Comparison of ENCODE assay signal across 14 cellular contexts in genomic region chr19:47253467-47253881, GRCh38. TPM values are rescaled to one million over a fixed set of nuclear protein-coding genes. Genes with fewer than 3 reads are reported as not detected.
DNase-seq lines count a peak whose midpoint lies in the region; FAIRE-seq and TF ChIP-seq lines count a peak whose summit lies in the region.
"Had no signal": no experiment of that assay in that cellular context is flagged by ENCODE, and none has a peak within 500 bp of the region (broad histone marks: within the 10 kb centered on the region; RNA-seq: fewer than 3 reads in every experiment).

No MANE protein-coding gene starts in this region.

- no peak overlapping the region for H3K4me3 Mint-ChIP-seq in activated T-helper 2 cell treated with anti-CD3 and anti-CD28 coated beads, Interferon-gamma antibody, Interleukin-2, Interleukin-4, amounts not matched to agents 10 μg/mL and 5 μg/mL and 100 μg/mL, durations not matched to agents 14 hours and 24 hours and 36 hours (ENCODE audit: low read depth)

- H3K4me3 ChIP-seq in cardiac fibroblast (replicated peaks in 1 of 2; ENCODE audit: low read depth in 2 of 2, low read length in 2 of 2) (no peak overlapping the region), neutrophil (ENCODE audit: low read depth in 1 of 2, low read length in 1 of 2) (no peak overlapping the region)
- H3K4me3 ChIP-seq: body of pancreas, lung, skin epidermis had no signal

- H3K9me3 ChIP-seq in neutrophil = no peaks in the 10 kb centered on the region
- H3K9me3 ChIP-seq: body of pancreas had no signal

- peak; percentile 24 for DNase-seq in NCI-H2196 treated with DMSO at 0.1 percent for 48 hours (lab: John Stamatoyannopoulos, UW; ENCODE audit: unreplicated experiment)
- DNase-seq in cardiac fibroblast (ENCODE audit: low read depth in 2 of 2) = peak; percentile 71 to 85
- DNase-seq in HUDEP-2 (lab: John Stamatoyannopoulos, UW; ENCODE audit: unreplicated experiment in 76 of 76) = no peak
- DNase-seq in activated T-helper 2 cell treated with anti-CD3 and anti-CD28 coated beads, Interferon-gamma antibody, Interleukin-2, Interleukin-4, amounts not matched to agents 10 μg/mL and 5 μg/mL and 100 μg/mL, durations not matched to agents 14 hours and 24 hours and 36 hours (ENCODE audit: low spot score) = no peak
- DNase-seq in cortex of kidney (lab: John Stamatoyannopoulos, UW) = no peak
- no peak for DNase-seq in Ammon's horn (ENCODE audit: low spot score)
- DNase-seq: body of pancreas, NCI-H446 had no signal

- no peaks in the 10 kb centered on the region for H3K27me3 Mint-ChIP-seq in activated T-helper 2 cell treated with anti-CD3 and anti-CD28 coated beads, Interferon-gamma antibody, Interleukin-2, Interleukin-4, amounts not matched to agents 10 μg/mL and 5 μg/mL and 100 μg/mL, durations not matched to agents 14 hours and 24 hours and 36 hours (ENCODE audit: low read depth)

- intact Hi-C loops in activated T-helper 2 cell treated with anti-CD3 and anti-CD28 coated beads, Interferon-gamma antibody, Interleukin-2, Interleukin-4, amounts not matched to agents 10 μg/mL and 5 μg/mL and 100 μg/mL, durations not matched to agents 14 hours and 24 hours and 36 hours (cut with micrococcal nuclease) = loop anchor here (10.0 kb wide), 1 partner anchor 389 kb away; the partner anchor contains the start of gene ARHGAP35

- peak; percentile 100 for FAIRE-seq in G401.6 (lab: Jason Lieb, UNC)

- TF ChIP-seq CTCF in cardiac fibroblast (IDR thresholded peaks at IDR 0.05; ENCODE audit: low read depth, low read length) = no peak
- no peak for TF ChIP-seq CTCF in neutrophil (IDR thresholded peaks at IDR 0.05)

- peaks cover 3% of the 10 kb centered on the region for H3K36me3 ChIP-seq in neutrophil

- H3K4me1 ChIP-seq in neutrophil (ENCODE audit: control insufficient read depth in 1 of 2, insufficient read depth in 1 of 2, low read depth in 1 of 2, low read length in 1 of 2) = peaks cover 14 to 22% of the 10 kb centered on the region in 2 experiments

- peaks cover 11% of the 10 kb centered on the region for H3K4me1 Mint-ChIP-seq in activated T-helper 2 cell treated with anti-CD3 and anti-CD28 coated beads, Interferon-gamma antibody, Interleukin-2, Interleukin-4, amounts not matched to agents 10 μg/mL and 5 μg/mL and 100 μg/mL, durations not matched to agents 14 hours and 24 hours and 36 hours (ENCODE audit: low read depth)

- peaks cover 6% of the 10 kb centered on the region for H3K27me3 ChIP-seq in neutrophil
- H3K27me3 ChIP-seq: body of pancreas had no signal

- H3K27ac ChIP-seq in neutrophil = peak overlapping the region; percentile 26
- H3K27ac ChIP-seq: body of pancreas, KMS-11 had no signal

- no peaks in the 10 kb centered on the region for H3K9me3 Mint-ChIP-seq in activated T-helper 2 cell treated with anti-CD3 and anti-CD28 coated beads, Interferon-gamma antibody, Interleukin-2, Interleukin-4, amounts not matched to agents 10 μg/mL and 5 μg/mL and 100 μg/mL, durations not matched to agents 14 hours and 24 hours and 36 hours

- H3K27ac Mint-ChIP-seq in activated T-helper 2 cell treated with anti-CD3 and anti-CD28 coated beads, Interferon-gamma antibody, Interleukin-2, Interleukin-4, amounts not matched to agents 10 μg/mL and 5 μg/mL and 100 μg/mL, durations not matched to agents 14 hours and 24 hours and 36 hours = no peak overlapping the region

- H3K36me3 Mint-ChIP-seq in activated T-helper 2 cell treated with anti-CD3 and anti-CD28 coated beads, Interferon-gamma antibody, Interleukin-2, Interleukin-4, amounts not matched to agents 10 μg/mL and 5 μg/mL and 100 μg/mL, durations not matched to agents 14 hours and 24 hours and 36 hours (ENCODE audit: low read depth) = peaks cover 11% of the 10 kb centered on the region

RNA-seq across cellular contexts. Expression of gene CCDC9, which starts 2.9 kb away (rescaled TPM):
- total RNA-seq in activated T-helper 2 cell treated with anti-CD3 and anti-CD28 coated beads, Interferon-gamma antibody, Interleukin-2, Interleukin-4, amounts not matched to agents 10 μg/mL and 5 μg/mL and 100 μg/mL, durations not matched to agents 14 hours and 24 hours and 36 hours = 34.3 and 37.5 TPM in 2 replicates

RNA-seq across cellular contexts. Expression of gene INAFM1, which starts 21.2 kb away (rescaled TPM):
- 9.3 and 12.7 TPM in 2 replicates for total RNA-seq in activated T-helper 2 cell treated with anti-CD3 and anti-CD28 coated beads, Interferon-gamma antibody, Interleukin-2, Interleukin-4, amounts not matched to agents 10 μg/mL and 5 μg/mL and 100 μg/mL, durations not matched to agents 14 hours and 24 hours and 36 hours

RNA-seq across cellular contexts. Expression of gene BBC3, which starts 22.5 kb away (rescaled TPM):
- 14.6 and 16.3 TPM in 2 replicates for total RNA-seq in activated T-helper 2 cell treated with anti-CD3 and anti-CD28 coated beads, Interferon-gamma antibody, Interleukin-2, Interleukin-4, amounts not matched to agents 10 μg/mL and 5 μg/mL and 100 μg/mL, durations not matched to agents 14 hours and 24 hours and 36 hours

RNA-seq across cellular contexts. Expression of gene C5AR1, which starts 56.2 kb away (rescaled TPM):
- total RNA-seq in activated T-helper 2 cell treated with anti-CD3 and anti-CD28 coated beads, Interferon-gamma antibody, Interleukin-2, Interleukin-4, amounts not matched to agents 10 μg/mL and 5 μg/mL and 100 μg/mL, durations not matched to agents 14 hours and 24 hours and 36 hours = 1.1 and 1.2 TPM in 2 replicates
- total RNA-seq: glomerular endothelial cell had no signal

Comparison
In these comparisons a context has a peak if more than half of its experiments do, and no peak if none do; other contexts are left out.
1. DNase-seq: peak in NCI-H2196 treated with DMSO at 0.1 percent for 48 hours (single experiment) and cardiac fibroblast (2 of 2); none in HUDEP-2 (0 of 76), activated T-helper 2 cell treated with anti-CD3 and anti-CD28 coated beads, Interferon-gamma antibody, Interleukin-2, Interleukin-4, amounts not matched to agents 10 μg/mL and 5 μg/mL and 100 μg/mL, durations not matched to agents 14 hours and 24 hours and 36 hours (single experiment), cortex of kidney (single experiment) and Ammon's horn (single experiment).